8 cellular contexts compared by ENCODE assay signal in genomic region chr19:8445488-8446001, GRCh38. TPM values are rescaled to one million over a fixed set of nuclear protein-coding genes. Genes with fewer than 3 reads are reported as not detected.
A peak's percentile ranks its signal among the peaks of the same experiment; 100 is the strongest.
DNase-seq lines count a peak whose midpoint lies in the region; ATAC-seq and TF ChIP-seq lines count a peak whose summit lies in the region.

No MANE protein-coding gene starts in this region.

- peak overlapping the region; percentile 93 for H3K4me3 ChIP-seq in AG09309 (ENCODE audit: control insufficient read depth, low read depth, low read length)
- H3K4me3 ChIP-seq in kidney epithelial cell (ENCODE audit: low read depth, low read length) = peak overlapping the region; percentile 96

- H3K27me3 ChIP-seq in kidney epithelial cell (ENCODE audit: control insufficient read depth, insufficient read depth, low read length) = no peaks in the 10 kb centered on the region

- H3K36me3 Mint-ChIP-seq in brain = peaks cover 44% of the 10 kb centered on the region

- H3K27ac Mint-ChIP-seq in brain = peak overlapping the region; percentile 48 to 95 (median 93)

- peaks cover 16% of the 10 kb centered on the region for H3K27me3 Mint-ChIP-seq in brain

- peaks cover 0 to 5% (median 0%) of the 10 kb centered on the region in 5 experiments for H3K9me3 Mint-ChIP-seq in brain

- ATAC-seq in GM19023 (IDR thresholded peaks at IDR 0.05; ENCODE audit: unreplicated experiment) (peak; percentile 29), HG03521 (IDR thresholded peaks at IDR 0.05; ENCODE audit: unreplicated experiment) (peak; percentile 27)

- H3K4me1 Mint-ChIP-seq in brain = peaks cover 56% of the 10 kb centered on the region

- TF ChIP-seq CTCF in AG09309 (IDR thresholded peaks at IDR 0.05; ENCODE audit: control insufficient read depth, insufficient read depth, low read depth, low read length, missing control alignments) = no peak
- TF ChIP-seq CTCF in brain (conservative IDR thresholded peaks at IDR 0.05) = no peak
- TF ChIP-seq CTCF in kidney epithelial cell (IDR thresholded peaks at IDR 0.05; ENCODE audit: insufficient read depth, low read length, poor library complexity, severe bottlenecking) = no peak

- H3K36me3 ChIP-seq in kidney epithelial cell (ENCODE audit: control insufficient read depth, insufficient read depth, low read length) = no peaks in the 10 kb centered on the region

- peak overlapping the region; percentile 83 to 99 (median 91) for H3K4me3 Mint-ChIP-seq in brain

- DNase-seq in AG09309 (ENCODE audit: low read depth) (no peak), T-helper 1 cell (peak; percentile 27 to 45 (median 35)), kidney epithelial cell (ENCODE audit: low read depth) (no peak), medulla oblongata (ENCODE audit: extremely low spot score) (no peak)
- DNase-seq in stimulated activated CD4-positive, alpha-beta T cell treated with anti-CD3 and anti-CD28 coated beads, Interleukin-4, amount 100 ng/mL, for 24 hours = peak; percentile 47

RNA-seq across cellular contexts. Expression of gene HNRNPM, which starts 0.8 kb away (rescaled TPM):
- polyA plus RNA-seq in brain (ENCODE audit: insufficient read depth, low read depth, low replicate concordance) = 204 TPM
- 97.1 and 115 TPM in 2 replicates for total RNA-seq in kidney epithelial cell

RNA-seq across cellular contexts. Expression of gene MARCHF2, which starts 32.4 kb away (rescaled TPM):
- polyA plus RNA-seq in brain (ENCODE audit: insufficient read depth, low read depth, low replicate concordance) = 82.9 TPM
- total RNA-seq in kidney epithelial cell = 75.0 and 95.9 TPM in 2 replicates

RNA-seq across cellular contexts. Expression of gene RAB11B, which starts 55.4 kb away (rescaled TPM):
- 561 TPM for polyA plus RNA-seq in brain (ENCODE audit: insufficient read depth, low read depth, low replicate concordance)
- total RNA-seq in kidney epithelial cell = 58.2 and 69.8 TPM in 2 replicates

RNA-seq across cellular contexts. Expression of gene PRAM1, which starts 56.9 kb away (rescaled TPM):
- 1.4 TPM for polyA plus RNA-seq in brain (ENCODE audit: insufficient read depth, low read depth, low replicate concordance)
- 0.50 TPM in 1 of 2 replicates, not detected in the other for total RNA-seq in kidney epithelial cell

Comparison
In these comparisons a context has a peak if more than half of its experiments do, and no peak if none do; other contexts are left out.
1. DNase-seq: peak in T-helper 1 cell (5 of 5) and stimulated activated CD4-positive, alpha-beta T cell treated with anti-CD3 and anti-CD28 coated beads, Interleukin-4, amount 100 ng/mL, for 24 hours (single experiment); none in AG09309 (single experiment), kidney epithelial cell (single experiment) and medulla oblongata (single experiment).